In the genomic region with DNA sequence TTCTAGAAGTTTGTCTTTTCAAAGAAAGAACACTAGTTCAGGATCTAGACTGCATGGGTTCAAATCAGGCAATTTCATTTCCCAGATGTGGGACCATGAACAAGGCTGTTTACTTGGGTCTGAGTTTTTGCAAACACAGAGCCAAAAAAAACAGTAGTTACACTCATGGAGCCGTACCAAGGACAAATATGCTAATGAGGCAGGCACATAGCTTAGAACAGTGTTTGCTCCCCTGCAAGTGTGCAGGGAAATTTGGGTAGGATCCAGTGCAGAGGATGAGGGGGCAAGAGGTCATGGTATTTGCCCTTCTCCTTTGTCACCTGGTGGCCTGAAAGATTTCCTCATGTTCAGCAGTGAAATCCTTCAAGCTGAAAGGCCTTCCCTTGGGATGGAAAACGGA, we compare ENCODE assay signal across 20 cellular contexts.
DNase-seq lines count a peak whose midpoint lies in the region; ATAC-seq, FAIRE-seq and TF ChIP-seq lines count a peak whose summit lies in the region.
"Had no signal": no experiment of that assay in that cellular context is flagged by ENCODE, and none has a peak within 500 bp of the region (broad histone marks: within the 10 kb centered on the region; RNA-seq: fewer than 3 reads in every experiment).

No MANE protein-coding gene starts in this region.

- POLR2A ChIA-PET in H1 (lab: Charles Lee; ENCODE audit: partially characterized antibody) = no interaction called here

- H2AK5ac ChIP-seq in H1 (ENCODE audit: low read depth, low read length) = no peak overlapping the region

- H3K27ac ChIP-seq in right atrium auricular region (no peak overlapping the region), H1 (ENCODE audit: low read depth, low read length) (no peak overlapping the region)

- H4K20me1 ChIP-seq in H1 (replicated peaks in 1 of 2; ENCODE audit: control insufficient read depth in 1 of 2, insufficient read depth in 2 of 2, low read length in 2 of 2) = no peaks in the 10 kb centered on the region

- no peak overlapping the region for H4K5ac ChIP-seq in H1 (ENCODE audit: insufficient read length, low read depth, low read length)

- no peak overlapping the region for H4K91ac ChIP-seq in H1 (replicated peaks; ENCODE audit: insufficient read length, low read length)

- intact Hi-C loops in left ventricle myocardium superior (cut with micrococcal nuclease) = no loop called here
- intact Hi-C loops in sciatic nerve (cut with DNase I) = no loop called here

- H3K9me3 Mint-ChIP-seq in nephron progenitor cell = no peaks in the 10 kb centered on the region
- H3K9me3 Mint-ChIP-seq: GM23338 had no signal

- DNase-seq in left ventricle myocardium superior (no peak), right atrium auricular region (ENCODE audit: low spot score) (no peak), H1 (ENCODE audit: low read depth in 1 of 2, low spot score in 2 of 2) (no peak), nephron progenitor cell (no peak), sciatic nerve (ENCODE audit: low spot score) (no peak), OCI-M1 (lab: John Stamatoyannopoulos, UW) (no peak)
- DNase-seq: C1 segment of cervical spinal cord; Calu3; CD4-positive, alpha-beta memory T cell; COR-L47; DMS53; DMS79 treated with DMSO at 0.1 percent for 48 hours; GF-D8; HFFc6 had no signal

- TF ChIP-seq CTCF in right atrium auricular region (IDR thresholded peaks at IDR 0.05) = no peak
- TF ChIP-seq CTCF in H1 (IDR thresholded peaks at IDR 0.05; ENCODE audit: control extremely low read depth in 1 of 3, insufficient read depth in 1 of 3, low read depth in 1 of 3, low read length in 3 of 3) = no peak
- TF ChIP-seq CTCF in nephron progenitor cell (IDR thresholded peaks at IDR 0.05) = no peak

- peak overlapping the region; percentile 30 for H3K27ac Mint-ChIP-seq in nephron progenitor cell
- H3K27ac Mint-ChIP-seq: GM23338, HFFc6 had no signal

- no peak overlapping the region for H2BK5ac ChIP-seq in H1 (ENCODE audit: low read depth, low read length)

- no peak for TF ChIP-seq POLR2A in H1 (IDR thresholded peaks at IDR 0.05; ENCODE audit: control extremely low read depth in 1 of 2, low read depth in 2 of 2, low read length in 2 of 2)

- WGBS in H1 (ENCODE audit: extremely low coverage in 1 of 2, insufficient coverage in 1 of 2, insufficient read length in 1 of 2, insufficient replicate concordance in 2 of 2, low coverage in 1 of 2, low lambda C conversion rate in 2 of 2, missing lambda C conversion rate in 1 of 2), 2 experiments = 100% methylated on average over 2 of the region's 2 CpGs; no CpG with 5 or more reads in 1 of the 2 experiments

- H3K23me2 ChIP-seq in H1 (ENCODE audit: low read depth, low read length) = no peaks in the 10 kb centered on the region

- H4K8ac ChIP-seq in H1 (ENCODE audit: extremely low read depth, insufficient read depth, low read length) = no peak overlapping the region

- H3K14ac ChIP-seq in H1 (ENCODE audit: insufficient read length) = no peak overlapping the region

- no peak overlapping the region for H3K23ac ChIP-seq in H1 (ENCODE audit: insufficient read length)

- ATAC-seq in left ventricle myocardium superior (peak; percentile 43), sciatic nerve (peak; percentile 83), HG03439 (IDR thresholded peaks at IDR 0.05; ENCODE audit: unreplicated experiment) (no peak)
- ATAC-seq: GM23338 had no signal

- no peak overlapping the region for H2BK15ac ChIP-seq in H1 (ENCODE audit: low read length)

- TF ChIP-seq EP300 in H1 (IDR thresholded peaks at IDR 0.05; ENCODE audit: borderline replicate concordance in 1 of 2, low read depth in 2 of 2, low read length in 2 of 2) = no peak

- H2BK12ac ChIP-seq in H1 (ENCODE audit: low read depth, low read length) = peak overlapping the region; percentile 45; the same call in 1 of the 2 replicates

- no peak for TF ChIP-seq RAD21 in H1 (IDR thresholded peaks at IDR 0.05 in 1 of 2, conservative IDR thresholded peaks at IDR 0.05 in 1 of 2; ENCODE audit: low read depth in 2 of 2, low read length in 2 of 2)

- no peaks in the 10 kb centered on the region for H3K79me1 ChIP-seq in H1 (ENCODE audit: low read depth, low read length)

- H3K4me1 ChIP-seq in right atrium auricular region (no peaks in the 10 kb centered on the region), H1 (replicated peaks in 1 of 4; ENCODE audit: control insufficient read depth in 3 of 4, insufficient read depth in 4 of 4, low read length in 3 of 4) (peaks cover 1 to 12% (median 7%) of the 10 kb centered on the region in 4 experiments; a peak in 5 of 7 replicates)
- H3K4me1 ChIP-seq: HAP-1 had no signal

- H2AFZ ChIP-seq in H1 (ENCODE audit: low read length) = peak overlapping the region; percentile 14; the same call in 1 of the 2 replicates
- H2AFZ ChIP-seq: GM23338 had no signal

- H2BK120ac ChIP-seq in H1 (replicated peaks; ENCODE audit: low read depth, low read length) = no peak overlapping the region

- peaks cover 9% of the 10 kb centered on the region for H3K27me3 Mint-ChIP-seq in nephron progenitor cell (ENCODE audit: low read depth, poor library complexity)
- H3K27me3 Mint-ChIP-seq: CD4-positive, alpha-beta memory T cell had no signal

- H3K4me1 Mint-ChIP-seq in nephron progenitor cell = peaks cover 16% of the 10 kb centered on the region

- H3K9ac ChIP-seq in H1 (replicated peaks in 1 of 4; ENCODE audit: extremely low read depth in 1 of 4, low read depth in 3 of 4, low read length in 3 of 4) = no peak overlapping the region

- no peaks in the 10 kb centered on the region for H3K27me3 ChIP-seq in right atrium auricular region
- no peaks in the 10 kb centered on the region for H3K27me3 ChIP-seq in H1 (replicated peaks in 1 of 4; ENCODE audit: control insufficient read depth in 3 of 4, extremely low read depth in 1 of 4, insufficient read depth in 3 of 4, low read length in 3 of 4)

- no peaks in the 10 kb centered on the region for H3K9me3 ChIP-seq in right atrium auricular region
- H3K9me3 ChIP-seq in H1 (ENCODE audit: insufficient read depth in 2 of 2, low read depth in 1 of 2, low read length in 1 of 2) = no peaks in the 10 kb centered on the region
- H3K9me3 ChIP-seq: HAP-1 had no signal

- H2BK20ac ChIP-seq in H1 (ENCODE audit: low read length) = no peak overlapping the region

- H3K4me3 ChIP-seq in right atrium auricular region (no peak overlapping the region), H1 (ENCODE audit: extremely low read depth in 1 of 4, insufficient read depth in 2 of 4, low read depth in 3 of 4, low read length in 4 of 4) (no peak overlapping the region)
- H3K4me3 ChIP-seq: GM23338, HAP-1 had no signal

- no peak overlapping the region for H3K56ac ChIP-seq in H1 (replicated peaks; ENCODE audit: insufficient read length, low read depth, low read length)

- no peaks in the 10 kb centered on the region for H3K79me2 ChIP-seq in H1 (ENCODE audit: control insufficient read depth in 1 of 2, insufficient read depth in 2 of 2, low read length in 2 of 2)

- no peak overlapping the region for H3K18ac ChIP-seq in H1 (ENCODE audit: extremely low read depth, low read length)

- H3K4ac ChIP-seq in H1 (replicated peaks; ENCODE audit: insufficient read length, low read depth, low read length) = no peak overlapping the region

- no peak overlapping the region for H3K4me2 ChIP-seq in H1 (ENCODE audit: insufficient read depth in 1 of 2, low read depth in 2 of 2, low read length in 2 of 2)
- H3K4me2 ChIP-seq: GM23338 had no signal

- no peaks in the 10 kb centered on the region for H3K36me3 ChIP-seq in right atrium auricular region
- H3K36me3 ChIP-seq in H1 (ENCODE audit: control insufficient read depth in 2 of 4, insufficient read depth in 4 of 4, low read length in 3 of 4) = no peaks in the 10 kb centered on the region
- H3K36me3 ChIP-seq: HAP-1 had no signal

- H3K36me3 Mint-ChIP-seq in nephron progenitor cell (ENCODE audit: low read depth) = no peaks in the 10 kb centered on the region
- H3K36me3 Mint-ChIP-seq: CD4-positive, alpha-beta memory T cell had no signal

- CTCF ChIA-PET in H1 (lab: Charles Lee; ENCODE audit: partially characterized antibody) = no interaction called here

- FAIRE-seq in H1 (lab: Jason Lieb, UNC) = no peak
- FAIRE-seq: GM12891, GM18507, H54 had no signal

- no peak overlapping the region for H3K4me3 Mint-ChIP-seq in nephron progenitor cell
- H3K4me3 Mint-ChIP-seq: CD4-positive, alpha-beta memory T cell; GM23338; HFFc6 had no signal

TF ChIP-seq in H1, 55 proteins besides CTCF, POLR2A, EP300 and RAD21 (continues in another document):
- TF ChIP-seq KDM1A (IDR thresholded peaks at IDR 0.05; ENCODE audit: borderline replicate concordance, low read length) (no peak), RNF2 (IDR thresholded peaks at IDR 0.05; ENCODE audit: borderline replicate concordance, low read depth, low read length, missing control alignments, poor library complexity, severe bottlenecking) (no peak), BRCA1 (IDR thresholded peaks at IDR 0.05; ENCODE audit: low read depth, low read length) (no peak), SRF (IDR thresholded peaks at IDR 0.05; ENCODE audit: low read depth, low read length) (no peak), MAFK (IDR thresholded peaks at IDR 0.05; ENCODE audit: low read depth, low read length) (no peak)
